ENCODE assay signal across 10 cellular contexts in genomic region chr6:135852775-135853174, GRCh38. TPM values are rescaled to one million over a fixed set of nuclear protein-coding genes. Genes with fewer than 3 reads are reported as not detected.
A peak's percentile ranks its signal among the peaks of the same experiment; 100 is the strongest.
DNase-seq lines count a peak whose midpoint lies in the region; ATAC-seq and TF ChIP-seq lines count a peak whose summit lies in the region.
"Had no signal": no experiment of that assay in that cellular context is flagged by ENCODE, and none has a peak within 500 bp of the region (broad histone marks: within the 10 kb centered on the region; RNA-seq: fewer than 3 reads in every experiment).

No MANE protein-coding gene starts in this region.

- peaks cover 24% of the 10 kb centered on the region for H3K4me1 Mint-ChIP-seq in activated CD8-positive, alpha-beta T cell treated with anti-CD3 and anti-CD28 coated beads for 36 hours (ENCODE audit: low read depth)
- peaks cover 13% of the 10 kb centered on the region for H3K4me1 Mint-ChIP-seq in activated CD8-positive, alpha-beta T cell treated with anti-CD3 and anti-CD28 coated beads, Interleukin-2, amount 10 ng/mL, durations not matched to agents 7 days and 5 days (ENCODE audit: low read depth)
- H3K4me1 Mint-ChIP-seq in mesothelial cell of epicardium (peaks cover 29% of the 10 kb centered on the region), T-helper 17 cell (peaks cover 3% of the 10 kb centered on the region)

- POLR2A ChIA-PET in activated CD8-positive, alpha-beta T cell treated with anti-CD3 and anti-CD28 coated beads for 36 hours (lab: Charles Lee), result interaction anchor here (0.6 to 0.8 kb wide), 2 partner anchors 198 to 264 kb away, joined by 4 to 9 read pairs; no protein-coding TSS in a partner anchor
- POLR2A ChIA-PET in activated CD8-positive, alpha-beta T cell treated with anti-CD3 and anti-CD28 coated beads, Interleukin-2, amount 10 ng/mL, durations not matched to agents 7 days and 5 days (lab: Charles Lee), result interaction anchor here (1.5 kb wide), 1 partner anchor 317 kb away, joined by 6 read pairs; no protein-coding TSS in a partner anchor

- no peaks in the 10 kb centered on the region for H3K27me3 Mint-ChIP-seq in activated CD8-positive, alpha-beta T cell treated with anti-CD3 and anti-CD28 coated beads for 36 hours
- H3K27me3 Mint-ChIP-seq in activated CD8-positive, alpha-beta T cell treated with anti-CD3 and anti-CD28 coated beads, Interleukin-2, amount 10 ng/mL, durations not matched to agents 7 days and 5 days (ENCODE audit: low read depth), result no peaks in the 10 kb centered on the region
- no peaks in the 10 kb centered on the region for H3K27me3 Mint-ChIP-seq in mesothelial cell of epicardium (ENCODE audit: low read depth)
- no peaks in the 10 kb centered on the region for H3K27me3 Mint-ChIP-seq in T-helper 17 cell

- intact Hi-C loops in activated CD8-positive, alpha-beta T cell treated with anti-CD3 and anti-CD28 coated beads for 36 hours (cut with micrococcal nuclease), result no loop called here

- TF ChIP-seq CTCF in activated CD8-positive, alpha-beta T cell treated with anti-CD3 and anti-CD28 coated beads for 36 hours (IDR thresholded peaks at IDR 0.05), result no peak
- TF ChIP-seq CTCF in cardiac fibroblast (IDR thresholded peaks at IDR 0.05; ENCODE audit: low read depth, low read length) (no peak), mesothelial cell of epicardium (IDR thresholded peaks at IDR 0.05; ENCODE audit: unreplicated experiment) (no peak)

- no peak overlapping the region for H3K27ac Mint-ChIP-seq in activated CD8-positive, alpha-beta T cell treated with anti-CD3 and anti-CD28 coated beads for 36 hours
- no peak overlapping the region for H3K27ac Mint-ChIP-seq in activated CD8-positive, alpha-beta T cell treated with anti-CD3 and anti-CD28 coated beads, Interleukin-2, amount 10 ng/mL, durations not matched to agents 7 days and 5 days
- no peak overlapping the region for H3K27ac Mint-ChIP-seq in mesothelial cell of epicardium
- no peak overlapping the region for H3K27ac Mint-ChIP-seq in T-helper 17 cell

- H3K9me3 Mint-ChIP-seq in activated CD8-positive, alpha-beta T cell treated with anti-CD3 and anti-CD28 coated beads for 36 hours, result no peaks in the 10 kb centered on the region
- H3K9me3 Mint-ChIP-seq in activated CD8-positive, alpha-beta T cell treated with anti-CD3 and anti-CD28 coated beads, Interleukin-2, amount 10 ng/mL, durations not matched to agents 7 days and 5 days (ENCODE audit: insufficient read depth), result no peaks in the 10 kb centered on the region
- H3K9me3 Mint-ChIP-seq in mesothelial cell of epicardium, result no peaks in the 10 kb centered on the region

- CTCF ChIA-PET in activated CD8-positive, alpha-beta T cell treated with anti-CD3 and anti-CD28 coated beads for 36 hours (lab: Charles Lee), result interaction anchor here (0.7 to 1.5 kb wide), 4 partner anchors 12 to 317 kb away, joined by 3 to 5 read pairs (median 4); no protein-coding TSS in a partner anchor
- CTCF ChIA-PET in activated CD8-positive, alpha-beta T cell treated with anti-CD3 and anti-CD28 coated beads, Interleukin-2, amount 10 ng/mL, durations not matched to agents 7 days and 5 days (lab: Charles Lee), result interaction anchor here (0.7 to 4.6 kb wide), 6 partner anchors 14 to 316 kb away, joined by 3 to 24 read pairs (median 6); no protein-coding TSS in a partner anchor

- H3K36me3 Mint-ChIP-seq in activated CD8-positive, alpha-beta T cell treated with anti-CD3 and anti-CD28 coated beads for 36 hours (ENCODE audit: low read depth), result no peaks in the 10 kb centered on the region
- H3K36me3 Mint-ChIP-seq in activated CD8-positive, alpha-beta T cell treated with anti-CD3 and anti-CD28 coated beads, Interleukin-2, amount 10 ng/mL, durations not matched to agents 7 days and 5 days (ENCODE audit: low read depth), result no peaks in the 10 kb centered on the region
- no peaks in the 10 kb centered on the region for H3K36me3 Mint-ChIP-seq in mesothelial cell of epicardium
- H3K36me3 Mint-ChIP-seq in T-helper 17 cell (ENCODE audit: low read depth), result no peaks in the 10 kb centered on the region

- peak overlapping the region; percentile 48 to 60 for H3K4me3 ChIP-seq in cardiac fibroblast (replicated peaks in 1 of 2; ENCODE audit: low read depth in 2 of 2, low read length in 2 of 2)

- DNase-seq in activated CD8-positive, alpha-beta T cell treated with anti-CD3 and anti-CD28 coated beads for 36 hours, result no peak
- DNase-seq in activated CD8-positive, alpha-beta T cell treated with anti-CD3 and anti-CD28 coated beads, Interleukin-2, amount 10 ng/mL, durations not matched to agents 7 days and 5 days, result no peak
- DNase-seq in cardiac fibroblast (ENCODE audit: low read depth in 2 of 2) (peak in 1 of 2 donors; percentile 33), mesothelial cell of epicardium (ENCODE audit: low spot score in 2 of 2, unreplicated experiment in 2 of 2) (no peak), superior temporal gyrus (ENCODE audit: extremely low spot score) (peak; percentile 38), T-helper 17 cell (no peak)
- no peak for DNase-seq in central memory CD4-positive, alpha-beta T cell
- DNase-seq: cortex of kidney, NCI-H2227 treated with DMSO at 0.1 percent for 48 hours had no signal

- no peaks in the 10 kb centered on the region for H3K9me3 ChIP-seq in T-helper 17 cell (ENCODE audit: control insufficient read depth, low read length, poor library complexity, severe bottlenecking)

- H3K4me3 Mint-ChIP-seq in activated CD8-positive, alpha-beta T cell treated with anti-CD3 and anti-CD28 coated beads for 36 hours, result peak overlapping the region; percentile 69
- H3K4me3 Mint-ChIP-seq in activated CD8-positive, alpha-beta T cell treated with anti-CD3 and anti-CD28 coated beads, Interleukin-2, amount 10 ng/mL, durations not matched to agents 7 days and 5 days, result no peak overlapping the region
- H3K4me3 Mint-ChIP-seq in mesothelial cell of epicardium (peak overlapping the region; percentile 64), T-helper 17 cell (no peak overlapping the region)

- ATAC-seq in activated CD8-positive, alpha-beta T cell treated with anti-CD3 and anti-CD28 coated beads for 36 hours, result no peak
- ATAC-seq in activated CD8-positive, alpha-beta T cell treated with anti-CD3 and anti-CD28 coated beads, Interleukin-2, amount 10 ng/mL, durations not matched to agents 7 days and 5 days, result no peak
- ATAC-seq in HG03095 (IDR thresholded peaks at IDR 0.05; ENCODE audit: unreplicated experiment), result no peak
- ATAC-seq in T-helper 17 cell, result no peak

RNA-seq across cellular contexts. Expression of gene PDE7B, which starts 1.3 kb away (rescaled TPM):
- under 1 TPM; 0.58 to 0.68 TPM for total RNA-seq in activated CD8-positive, alpha-beta T cell treated with anti-CD3 and anti-CD28 coated beads for 36 hours
- total RNA-seq in activated CD8-positive, alpha-beta T cell treated with anti-CD3 and anti-CD28 coated beads, Interleukin-2, amount 10 ng/mL, durations not matched to agents 7 days and 5 days, result under 1 TPM; 0.29 to 0.34 TPM
- total RNA-seq in mesothelial cell of epicardium (15.9 to 18.2 TPM (median 16.5 TPM) in 3 replicates), T-helper 17 cell (under 1 TPM; 0.18 to 0.25 TPM)

Comparison
In these comparisons a context has a peak if more than half of its experiments do, and no peak if none do; other contexts are left out.
1. H3K4me3 Mint-ChIP-seq: peak in activated CD8-positive, alpha-beta T cell treated with anti-CD3 and anti-CD28 coated beads for 36 hours (single experiment) and mesothelial cell of epicardium (single experiment); none in activated CD8-positive, alpha-beta T cell treated with anti-CD3 and anti-CD28 coated beads, Interleukin-2, amount 10 ng/mL, durations not matched to agents 7 days and 5 days (single experiment) and T-helper 17 cell (single experiment).
2. RNA of gene PDE7B, which starts 1.3 kb away (total RNA-seq): 15.9 to 18.2 TPM in mesothelial cell of epicardium; 0.58 to 0.68 TPM in activated CD8-positive, alpha-beta T cell treated with anti-CD3 and anti-CD28 coated beads for 36 hours, 0.29 to 0.34 TPM in activated CD8-positive, alpha-beta T cell treated with anti-CD3 and anti-CD28 coated beads, Interleukin-2, amount 10 ng/mL, durations not matched to agents 7 days and 5 days and 0.18 to 0.25 TPM in T-helper 17 cell; every median in the first group is over 10 times any median in the second.